25 cellular contexts compared by ENCODE assay signal in the genomic region with DNA sequence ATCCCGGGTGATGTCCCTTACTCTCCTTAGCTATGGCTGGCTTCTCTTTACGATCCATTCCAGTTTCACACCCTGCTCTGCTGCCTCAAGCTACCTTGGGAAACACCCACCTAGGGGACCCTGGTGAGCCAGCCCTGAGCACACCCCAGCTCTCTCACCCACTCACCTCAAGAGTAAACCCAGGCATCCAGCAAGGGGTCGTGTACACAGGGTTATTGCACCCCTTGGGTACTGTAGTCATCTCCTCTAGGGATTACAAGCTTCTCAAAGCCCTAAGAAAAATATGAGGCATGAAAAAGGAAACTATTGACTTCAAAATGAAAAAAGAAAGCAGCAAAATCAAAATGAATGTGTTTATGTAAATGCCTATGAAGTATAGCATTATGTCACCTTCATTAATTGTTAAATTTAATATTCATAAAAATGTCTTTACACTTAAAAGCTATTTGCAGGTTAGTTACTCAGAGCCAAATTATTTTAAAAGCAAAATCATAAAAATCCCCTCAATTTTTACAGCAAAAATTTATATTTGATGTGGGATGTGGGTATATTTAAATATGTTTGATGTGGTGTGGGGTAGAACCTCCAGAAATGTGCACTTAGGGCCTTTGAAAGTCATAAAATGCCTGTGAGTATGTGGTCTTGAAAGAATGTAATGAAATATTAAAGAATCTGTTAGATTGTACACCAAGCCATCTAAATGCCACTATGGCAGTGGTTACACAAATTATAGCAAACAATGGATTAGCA.
"Had no signal": no experiment of that assay in that cellular context is flagged by ENCODE, and none has a peak within 500 bp of the region (broad histone marks: within the 10 kb centered on the region; RNA-seq: fewer than 3 reads in every experiment).

No MANE protein-coding gene starts in this region.

- ATAC-seq: activated CD4-positive, alpha-beta T cell treated with anti-CD3 and anti-CD28 coated beads for 36 hours; activated CD8-positive, alpha-beta T cell treated with anti-CD3 and anti-CD28 coated beads for 36 hours; activated T-helper 17 cell treated with anti-CD3 and anti-CD28 coated beads, Interleukin-2, amount 50 U/mL, for 72 hours; effector memory CD8-positive, alpha-beta T cell had no signal

- H3K9me3 ChIP-seq: esophagus squamous epithelium had no signal

- H3K4me3 ChIP-seq: coronary artery, dorsolateral prefrontal cortex, esophagus squamous epithelium had no signal

- H3K27ac ChIP-seq: brain microvascular endothelial cell, coronary artery, dorsolateral prefrontal cortex, esophagus squamous epithelium had no signal

- H3K4me1 ChIP-seq: esophagus squamous epithelium had no signal

- FAIRE-seq: astrocyte, frontal cortex had no signal

- H3K27me3 ChIP-seq: brain microvascular endothelial cell had no signal

- H3K36me3 ChIP-seq: brain microvascular endothelial cell, esophagus squamous epithelium had no signal

- DNase-seq: activated CD4-positive, alpha-beta T cell treated with anti-CD3 and anti-CD28 coated beads for 36 hours; activated CD4-positive, alpha-beta T cell treated with anti-CD3 and anti-CD28 coated beads, Interleukin-2, amount 50 U/mL, for 1 hour; activated CD4-positive, alpha-beta T cell treated with anti-CD3 and anti-CD28 coated beads, Interleukin-2, amount 50 U/mL, for 48 hours; activated CD4-positive, CD25-positive, alpha-beta regulatory T cell; activated CD4-positive, CD25-positive, alpha-beta regulatory T cell treated with anti-CD3 and anti-CD28 coated beads, Interleukin-2, amount 50 U/mL, for 72 hours; activated CD8-positive, alpha-beta memory T cell treated with anti-CD3 and anti-CD28 coated beads for 24 hours; activated CD8-positive, alpha-beta T cell treated with anti-CD3 and anti-CD28 coated beads for 36 hours; activated effector memory CD4-positive, alpha-beta T cell treated with Interleukin-2 at 50 U/mL for 16 hours; activated gamma-delta T cell treated with Interleukin-2 at 50 U/mL for 16 hours; activated naive CD4-positive, alpha-beta T cell treated with anti-CD3 and anti-CD28 coated beads, Interleukin-2, amount 50 U/mL, for 16 hours; activated naive CD4-positive, alpha-beta T cell treated with Interleukin-2 at 50 U/mL for 16 hours; activated T-cell treated with anti-CD3 and anti-CD28 coated beads, Interleukin-2, amount 50 U/mL, for 4 hours; amniotic stem cell; anterior cingulate cortex; brain microvascular endothelial cell; dorsolateral prefrontal cortex; effector memory CD8-positive, alpha-beta T cell; erythroblast; esophagus squamous epithelium; head of caudate nucleus; T-helper 2 cell had no signal
